In genomic region chr10:133160813-133161471, GRCh38 we compare ENCODE assay signal across 8 cellular contexts.
DNase-seq lines count a peak whose midpoint lies in the region; ATAC-seq and TF ChIP-seq lines count a peak whose summit lies in the region.
"Had no signal": no experiment of that assay in that cellular context is flagged by ENCODE, and none has a peak within 500 bp of the region (broad histone marks: within the 10 kb centered on the region; RNA-seq: fewer than 3 reads in every experiment).

No MANE protein-coding gene starts in this region.

- ATAC-seq in stimulated activated effector memory CD8-positive, alpha-beta T cell treated with anti-CD3 and anti-CD28 coated beads, Interleukin-12 subunit alpha, Interleukin-12 subunit beta, amount 100 ng/mL, for 72 hours, result no peak

- POLR2A ChIA-PET in HEK293 (lab: Yijun Ruan, JAX), result no interaction called here
- POLR2A ChIA-PET in GM10248 (lab: Yijun Ruan, JAX), result no interaction called here

- peak overlapping the region; percentile 41; the same call in 1 of the 2 replicates for H3K27ac ChIP-seq in HEK293 (ENCODE audit: extremely low read depth, low read depth, low read length)

- H3K9me3 Mint-ChIP-seq in stimulated activated effector memory CD8-positive, alpha-beta T cell treated with anti-CD3 and anti-CD28 coated beads, Interleukin-12 subunit alpha, Interleukin-12 subunit beta, amount 100 ng/mL, for 72 hours, result no peaks in the 10 kb centered on the region

- TF ChIP-seq CTCF in HEK293 (tag by site-specific recombination; IDR thresholded peaks at IDR 0.05) (no peak), astrocyte of the cerebellum (IDR thresholded peaks at IDR 0.05; ENCODE audit: low read depth, low read length, missing control alignments) (no peak), GM10248 (IDR thresholded peaks at IDR 0.05; ENCODE audit: control extremely low read depth, extremely low read depth, low read depth, missing control alignments) (no peak)

- H3K4me3 ChIP-seq in HEK293 (ENCODE audit: low read depth, low read length) (peak overlapping the region; percentile 50), astrocyte of the cerebellum (ENCODE audit: low read depth, low read length) (peak overlapping the region; percentile 25)

- H3K4me3 Mint-ChIP-seq in stimulated activated effector memory CD8-positive, alpha-beta T cell treated with anti-CD3 and anti-CD28 coated beads, Interleukin-12 subunit alpha, Interleukin-12 subunit beta, amount 100 ng/mL, for 72 hours, result peak overlapping the region; percentile 40

- in situ Hi-C loops in astrocyte of the cerebellum (cut with HindIII; ENCODE audit: low sequenced_read_pairs), result no loop called here

- no peaks in the 10 kb centered on the region for H3K9me3 ChIP-seq in HEK293 (ENCODE audit: control insufficient read depth, insufficient read depth, low read depth, low read length)

- no peaks in the 10 kb centered on the region for H3K4me1 Mint-ChIP-seq in stimulated activated effector memory CD8-positive, alpha-beta T cell treated with anti-CD3 and anti-CD28 coated beads, Interleukin-12 subunit alpha, Interleukin-12 subunit beta, amount 100 ng/mL, for 72 hours

- peaks cover 0 to 13% of the 10 kb centered on the region in 2 experiments; a peak in 1 of 3 replicates for H3K36me3 ChIP-seq in HEK293 (ENCODE audit: control insufficient read depth in 2 of 2, insufficient read depth in 1 of 2, low read length in 2 of 2)

- H3K4me1 ChIP-seq in HEK293 (ENCODE audit: control insufficient read depth, insufficient read depth, low read length), result peaks cover 5% of the 10 kb centered on the region

- H3K27ac Mint-ChIP-seq in stimulated activated effector memory CD8-positive, alpha-beta T cell treated with anti-CD3 and anti-CD28 coated beads, Interleukin-12 subunit alpha, Interleukin-12 subunit beta, amount 100 ng/mL, for 72 hours, result no peak overlapping the region

- no peaks in the 10 kb centered on the region for H3K36me3 Mint-ChIP-seq in stimulated activated effector memory CD8-positive, alpha-beta T cell treated with anti-CD3 and anti-CD28 coated beads, Interleukin-12 subunit alpha, Interleukin-12 subunit beta, amount 100 ng/mL, for 72 hours

- DNase-seq in astrocyte of the cerebellum (ENCODE audit: low read depth) (no peak), left kidney (ENCODE audit: low read depth, low spot score) (peak; percentile 54), GM10248 (ENCODE audit: extremely low spot score) (no peak), GDM1 (lab: John Stamatoyannopoulos, UW) (no peak)
- DNase-seq in stimulated activated effector memory CD8-positive, alpha-beta T cell treated with anti-CD3 and anti-CD28 coated beads, Interleukin-12 subunit alpha, Interleukin-12 subunit beta, amount 100 ng/mL, for 72 hours (ENCODE audit: low spot score in 2 of 2), result no peak
- no peak for DNase-seq in stimulated activated CD4-positive, alpha-beta T cell treated with anti-CD3 and anti-CD28 coated beads, Interleukin-2, amount 100 ng/mL, for 24 hours
- DNase-seq: amniotic stem cell had no signal

- CTCF ChIA-PET in HEK293 (lab: Yijun Ruan, JAX) (interaction anchor here (0.8 kb wide), 1 partner anchor 17 kb away, joined by 4 read pairs; no protein-coding TSS in a partner anchor), GM10248 (lab: Yijun Ruan, JAX) (no interaction called here)

TF ChIP-seq in HEK293, 187 proteins besides CTCF, POLR2A, EP300 and RAD21:
- peak; percentile 4; the same call in 1 of the 2 replicates for TF ChIP-seq ZNF335 (tag by site-specific recombination; conservative IDR thresholded peaks at IDR 0.05)
- no peak for TF ChIP-seq ZSCAN23 (tag by site-specific recombination; IDR thresholded peaks at IDR 0.05)
- TF ChIP-seq ZBTB6 (tag by site-specific recombination; IDR thresholded peaks at IDR 0.05), result no peak
- peak; percentile 4; the same call in 1 of the 2 replicates for TF ChIP-seq PATZ1 (tag by site-specific recombination; IDR thresholded peaks at IDR 0.05)
- no peak for TF ChIP-seq GLIS1 (tag by site-specific recombination; IDR thresholded peaks at IDR 0.05)
- peak; percentile 16; the same call in 1 of the 2 replicates for TF ChIP-seq ZNF10 (tag by site-specific recombination; IDR thresholded peaks at IDR 0.05)
- no peak for TF ChIP-seq HIC1 (tag by site-specific recombination; IDR thresholded peaks at IDR 0.05)
- TF ChIP-seq ZNF274 (IDR thresholded peaks at IDR 0.05; ENCODE audit: low read length), result no peak
- TF ChIP-seq ZNF274 (tag by site-specific recombination; IDR thresholded peaks at IDR 0.05; ENCODE audit: borderline replicate concordance), result no peak
